1 cellular context compared by ENCODE assay signal in genomic region chr21:42199488-42200463, GRCh38.
A peak's percentile ranks its signal among the peaks of the same experiment; 100 is the strongest.
TF ChIP-seq lines count a peak whose summit lies in the region.

No MANE protein-coding gene starts in this region.

TF ChIP-seq in K562, 482 proteins besides CTCF, POLR2A, EP300 and RAD21 (continued from another document and continues in another):
- TF ChIP-seq, protein P1, sequence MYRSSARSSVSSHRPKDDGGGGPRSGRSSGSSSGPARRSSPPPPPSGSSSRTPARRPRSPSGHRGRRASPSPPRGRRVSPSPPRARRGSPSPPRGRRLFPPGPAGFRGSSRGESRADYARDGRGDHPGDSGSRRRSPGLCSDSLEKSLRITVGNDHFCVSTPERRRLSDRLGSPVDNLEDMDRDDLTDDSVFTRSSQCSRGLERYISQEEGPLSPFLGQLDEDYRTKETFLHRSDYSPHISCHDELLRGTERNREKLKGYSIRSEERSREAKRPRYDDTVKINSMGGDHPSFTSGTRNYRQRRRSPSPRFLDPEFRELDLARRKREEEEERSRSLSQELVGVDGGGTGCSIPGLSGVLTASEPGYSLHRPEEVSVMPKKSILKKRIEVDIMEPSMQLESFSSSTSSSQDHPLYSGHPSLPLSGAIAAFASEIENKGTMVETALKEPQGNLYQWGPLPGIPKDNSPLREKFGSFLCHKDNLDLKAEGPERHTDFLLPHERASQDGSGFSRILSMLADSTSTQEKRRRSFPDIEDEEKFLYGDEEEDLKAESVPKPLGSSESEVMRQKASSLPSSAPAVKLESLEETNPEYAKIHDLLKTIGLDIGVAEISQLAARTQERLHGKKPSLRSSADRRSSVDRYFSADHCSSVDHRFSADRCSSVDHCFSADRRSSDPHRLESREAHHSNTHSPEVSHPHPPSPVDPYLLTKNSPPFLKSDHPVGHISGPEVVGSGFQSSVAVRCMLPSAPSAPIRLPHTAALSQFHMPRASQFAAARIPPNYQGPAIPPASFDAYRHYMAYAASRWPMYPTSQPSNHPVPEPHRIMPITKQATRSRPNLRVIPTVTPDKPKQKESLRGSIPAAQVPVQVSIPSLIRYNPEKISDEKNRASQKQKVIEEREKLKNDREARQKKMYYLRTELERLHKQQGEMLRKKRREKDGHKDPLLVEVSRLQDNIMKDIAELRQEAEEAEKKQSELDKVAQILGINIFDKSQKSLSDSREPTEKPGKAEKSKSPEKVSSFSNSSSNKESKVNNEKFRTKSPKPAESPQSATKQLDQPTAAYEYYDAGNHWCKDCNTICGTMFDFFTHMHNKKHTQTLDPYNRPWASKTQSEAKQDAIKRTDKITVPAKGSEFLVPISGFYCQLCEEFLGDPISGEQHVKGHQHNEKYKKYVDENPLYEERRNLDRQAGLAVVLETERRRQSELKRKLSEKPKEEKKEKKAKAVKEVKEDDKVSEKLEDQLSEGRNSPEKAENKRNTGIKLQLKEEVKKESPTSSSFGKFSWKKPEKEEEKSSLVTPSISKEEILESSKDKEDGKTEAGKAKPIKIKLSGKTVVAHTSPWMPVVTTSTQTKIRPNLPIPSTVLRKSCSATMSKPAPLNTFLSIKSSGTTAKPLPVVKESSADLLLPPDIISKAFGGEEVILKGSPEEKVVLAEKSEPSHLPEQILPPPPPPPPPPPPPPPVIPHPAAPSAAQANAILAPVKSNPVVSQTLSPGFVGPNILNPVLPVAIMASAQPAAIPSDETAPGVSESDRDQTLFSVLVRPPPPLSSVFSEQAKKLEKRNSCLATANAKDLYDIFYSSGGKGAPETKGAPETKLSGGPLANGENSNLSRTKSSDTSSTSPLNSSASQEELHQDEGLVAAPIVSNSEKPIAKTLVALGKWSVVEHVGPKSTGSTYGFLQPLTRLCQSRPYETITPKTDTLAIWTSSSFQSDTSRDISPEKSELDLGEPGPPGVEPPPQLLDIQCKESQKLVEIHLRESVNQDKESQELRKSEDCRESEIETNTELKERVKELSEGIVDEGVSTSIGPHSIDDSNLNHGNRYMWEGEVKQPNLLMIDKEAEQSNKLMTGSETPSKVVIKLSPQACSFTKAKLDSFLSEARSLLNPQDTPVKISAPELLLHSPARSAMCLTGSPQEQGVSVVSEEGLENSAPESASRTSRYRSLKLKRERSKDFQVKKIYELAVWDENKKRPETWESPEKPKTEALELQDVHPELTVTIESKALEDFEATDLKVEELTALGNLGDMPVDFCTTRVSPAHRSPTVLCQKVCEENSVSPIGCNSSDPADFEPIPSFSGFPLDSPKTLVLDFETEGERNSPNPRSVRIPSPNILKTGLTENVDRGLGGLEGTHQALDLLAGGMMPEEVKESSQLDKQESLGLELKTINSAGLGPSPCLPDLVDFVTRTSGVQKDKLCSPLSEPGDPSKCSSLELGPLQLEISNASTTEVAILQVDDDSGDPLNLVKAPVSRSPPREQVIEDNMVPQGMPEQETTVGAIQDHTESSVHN (IDR thresholded peaks at IDR 0.05; ENCODE audit: borderline replicate concordance in 1 of 2, low read depth in 1 of 2) = peak in 1 of 2 experiments; percentile 80; a peak in 2 of 4 replicates
- TF ChIP-seq FOSL1 (tag; conservative IDR thresholded peaks at IDR 0.05) (peak; percentile 82), ZNF512 (tag; IDR thresholded peaks at IDR 0.05) (no peak), SNIP1 (IDR thresholded peaks at IDR 0.05; ENCODE audit: low read depth) (no peak), WHSC1 (IDR thresholded peaks at IDR 0.05; ENCODE audit: low read length) (no peak), PYGO2 (tag; IDR thresholded peaks at IDR 0.05) (no peak), KLF1 (tag; IDR thresholded peaks at IDR 0.05) (no peak), ZNF511 (CRISPR knock-in tag; IDR thresholded peaks at IDR 0.05) (no peak), SMARCA4 (IDR thresholded peaks at IDR 0.05) (peak; percentile 39; the same call in 1 of the 2 replicates), PML (IDR thresholded peaks at IDR 0.05; ENCODE audit: low read length) (no peak), ZNF23 (CRISPR knock-in tag; IDR thresholded peaks at IDR 0.05) (no peak), SETDB1 (IDR thresholded peaks at IDR 0.05; ENCODE audit: low read length) (no peak), ZKSCAN3 (CRISPR knock-in tag; IDR thresholded peaks at IDR 0.05) (no peak), JUNB (CRISPR knock-in tag; conservative IDR thresholded peaks at IDR 0.05) (no peak), ZNF282 (CRISPR knock-in tag; IDR thresholded peaks at IDR 0.05) (no peak), ZNF766 (CRISPR knock-in tag; conservative IDR thresholded peaks at IDR 0.05) (0 out of 2 replicates have a peak, but pooled peaks have one; percentile 66), CEBPB (tag; IDR thresholded peaks at IDR 0.05) (peak; percentile 97), ZNF175 (CRISPR knock-in tag; IDR thresholded peaks at IDR 0.05; ENCODE audit: low read depth) (peak; percentile 80), FOXK2 (conservative IDR thresholded peaks at IDR 0.05 in 1 of 2, IDR thresholded peaks at IDR 0.05 in 1 of 2; ENCODE audit: low read depth in 2 of 2) (no peak), MCM7 (IDR thresholded peaks at IDR 0.05) (no peak), ZFX (CRISPR knock-in tag; IDR thresholded peaks at IDR 0.05) (no peak), RREB1 (CRISPR knock-in tag; IDR thresholded peaks at IDR 0.05) (no peak)
- TF ChIP-seq, protein P2, sequence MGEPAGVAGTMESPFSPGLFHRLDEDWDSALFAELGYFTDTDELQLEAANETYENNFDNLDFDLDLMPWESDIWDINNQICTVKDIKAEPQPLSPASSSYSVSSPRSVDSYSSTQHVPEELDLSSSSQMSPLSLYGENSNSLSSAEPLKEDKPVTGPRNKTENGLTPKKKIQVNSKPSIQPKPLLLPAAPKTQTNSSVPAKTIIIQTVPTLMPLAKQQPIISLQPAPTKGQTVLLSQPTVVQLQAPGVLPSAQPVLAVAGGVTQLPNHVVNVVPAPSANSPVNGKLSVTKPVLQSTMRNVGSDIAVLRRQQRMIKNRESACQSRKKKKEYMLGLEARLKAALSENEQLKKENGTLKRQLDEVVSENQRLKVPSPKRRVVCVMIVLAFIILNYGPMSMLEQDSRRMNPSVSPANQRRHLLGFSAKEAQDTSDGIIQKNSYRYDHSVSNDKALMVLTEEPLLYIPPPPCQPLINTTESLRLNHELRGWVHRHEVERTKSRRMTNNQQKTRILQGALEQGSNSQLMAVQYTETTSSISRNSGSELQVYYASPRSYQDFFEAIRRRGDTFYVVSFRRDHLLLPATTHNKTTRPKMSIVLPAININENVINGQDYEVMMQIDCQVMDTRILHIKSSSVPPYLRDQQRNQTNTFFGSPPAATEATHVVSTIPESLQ (CRISPR knock-in tag; IDR thresholded peaks at IDR 0.05) = no peak
- TF ChIP-seq, protein P3, sequence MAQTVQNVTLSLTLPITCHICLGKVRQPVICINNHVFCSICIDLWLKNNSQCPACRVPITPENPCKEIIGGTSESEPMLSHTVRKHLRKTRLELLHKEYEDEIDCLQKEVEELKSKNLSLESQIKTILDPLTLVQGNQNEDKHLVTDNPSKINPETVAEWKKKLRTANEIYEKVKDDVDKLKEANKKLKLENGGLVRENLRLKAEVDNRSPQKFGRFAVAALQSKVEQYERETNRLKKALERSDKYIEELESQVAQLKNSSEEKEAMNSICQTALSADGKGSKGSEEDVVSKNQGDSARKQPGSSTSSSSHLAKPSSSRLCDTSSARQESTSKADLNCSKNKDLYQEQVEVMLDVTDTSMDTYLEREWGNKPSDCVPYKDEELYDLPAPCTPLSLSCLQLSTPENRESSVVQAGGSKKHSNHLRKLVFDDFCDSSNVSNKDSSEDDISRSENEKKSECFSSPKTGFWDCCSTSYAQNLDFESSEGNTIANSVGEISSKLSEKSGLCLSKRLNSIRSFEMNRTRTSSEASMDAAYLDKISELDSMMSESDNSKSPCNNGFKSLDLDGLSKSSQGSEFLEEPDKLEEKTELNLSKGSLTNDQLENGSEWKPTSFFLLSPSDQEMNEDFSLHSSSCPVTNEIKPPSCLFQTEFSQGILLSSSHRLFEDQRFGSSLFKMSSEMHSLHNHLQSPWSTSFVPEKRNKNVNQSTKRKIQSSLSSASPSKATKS (CRISPR knock-in tag; IDR thresholded peaks at IDR 0.05) = no peak
- TF ChIP-seq, protein P4, sequence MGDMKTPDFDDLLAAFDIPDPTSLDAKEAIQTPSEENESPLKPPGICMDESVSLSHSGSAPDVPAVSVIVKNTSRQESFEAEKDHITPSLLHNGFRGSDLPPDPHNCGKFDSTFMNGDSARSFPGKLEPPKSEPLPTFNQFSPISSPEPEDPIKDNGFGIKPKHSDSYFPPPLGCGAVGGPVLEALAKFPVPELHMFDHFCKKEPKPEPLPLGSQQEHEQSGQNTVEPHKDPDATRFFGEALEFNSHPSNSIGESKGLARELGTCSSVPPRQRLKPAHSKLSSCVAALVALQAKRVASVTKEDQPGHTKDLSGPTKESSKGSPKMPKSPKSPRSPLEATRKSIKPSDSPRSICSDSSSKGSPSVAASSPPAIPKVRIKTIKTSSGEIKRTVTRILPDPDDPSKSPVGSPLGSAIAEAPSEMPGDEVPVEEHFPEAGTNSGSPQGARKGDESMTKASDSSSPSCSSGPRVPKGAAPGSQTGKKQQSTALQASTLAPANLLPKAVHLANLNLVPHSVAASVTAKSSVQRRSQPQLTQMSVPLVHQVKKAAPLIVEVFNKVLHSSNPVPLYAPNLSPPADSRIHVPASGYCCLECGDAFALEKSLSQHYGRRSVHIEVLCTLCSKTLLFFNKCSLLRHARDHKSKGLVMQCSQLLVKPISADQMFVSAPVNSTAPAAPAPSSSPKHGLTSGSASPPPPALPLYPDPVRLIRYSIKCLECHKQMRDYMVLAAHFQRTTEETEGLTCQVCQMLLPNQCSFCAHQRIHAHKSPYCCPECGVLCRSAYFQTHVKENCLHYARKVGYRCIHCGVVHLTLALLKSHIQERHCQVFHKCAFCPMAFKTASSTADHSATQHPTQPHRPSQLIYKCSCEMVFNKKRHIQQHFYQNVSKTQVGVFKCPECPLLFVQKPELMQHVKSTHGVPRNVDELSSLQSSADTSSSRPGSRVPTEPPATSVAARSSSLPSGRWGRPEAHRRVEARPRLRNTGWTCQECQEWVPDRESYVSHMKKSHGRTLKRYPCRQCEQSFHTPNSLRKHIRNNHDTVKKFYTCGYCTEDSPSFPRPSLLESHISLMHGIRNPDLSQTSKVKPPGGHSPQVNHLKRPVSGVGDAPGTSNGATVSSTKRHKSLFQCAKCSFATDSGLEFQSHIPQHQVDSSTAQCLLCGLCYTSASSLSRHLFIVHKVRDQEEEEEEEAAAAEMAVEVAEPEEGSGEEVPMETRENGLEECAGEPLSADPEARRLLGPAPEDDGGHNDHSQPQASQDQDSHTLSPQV (IDR thresholded peaks at IDR 0.05) = no peak
- TF ChIP-seq, protein P5, sequence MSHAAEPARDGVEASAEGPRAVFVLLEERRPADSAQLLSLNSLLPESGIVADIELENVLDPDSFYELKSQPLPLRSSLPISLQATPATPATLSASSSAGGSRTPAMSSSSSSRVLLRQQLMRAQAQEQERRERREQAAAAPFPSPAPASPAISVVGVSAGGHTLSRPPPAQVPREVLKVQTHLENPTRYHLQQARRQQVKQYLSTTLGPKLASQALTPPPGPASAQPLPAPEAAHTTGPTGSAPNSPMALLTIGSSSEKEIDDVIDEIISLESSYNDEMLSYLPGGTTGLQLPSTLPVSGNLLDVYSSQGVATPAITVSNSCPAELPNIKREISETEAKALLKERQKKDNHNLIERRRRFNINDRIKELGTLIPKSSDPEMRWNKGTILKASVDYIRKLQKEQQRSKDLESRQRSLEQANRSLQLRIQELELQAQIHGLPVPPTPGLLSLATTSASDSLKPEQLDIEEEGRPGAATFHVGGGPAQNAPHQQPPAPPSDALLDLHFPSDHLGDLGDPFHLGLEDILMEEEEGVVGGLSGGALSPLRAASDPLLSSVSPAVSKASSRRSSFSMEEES (CRISPR knock-in tag; IDR thresholded peaks at IDR 0.05) = no peak
